15 cellular contexts compared by ENCODE assay signal in genomic region chr11:34680918-34681554, GRCh38.
A peak's percentile ranks its signal among the peaks of the same experiment; 100 is the strongest.
DNase-seq lines count a peak whose midpoint lies in the region; ATAC-seq and TF ChIP-seq lines count a peak whose summit lies in the region.
"Had no signal": no experiment of that assay in that cellular context is flagged by ENCODE, and none has a peak within 500 bp of the region (broad histone marks: within the 10 kb centered on the region; RNA-seq: fewer than 3 reads in every experiment).

No MANE protein-coding gene starts in this region.

- H3K27me3 Mint-ChIP-seq in GM23338 (ENCODE audit: insufficient read depth, low read depth, poor library complexity) = no peaks in the 10 kb centered on the region

- H3K79me1 ChIP-seq in neuronal stem cell (ENCODE audit: low read depth, low read length) = no peaks in the 10 kb centered on the region

- H3K9ac ChIP-seq in neuronal stem cell (ENCODE audit: low read depth, low read length, poor library complexity) = no peak overlapping the region

- H3K4me3 ChIP-seq in GM23338 (no peak overlapping the region), neuronal stem cell (ENCODE audit: low read length in 2 of 2) (no peak overlapping the region)
- H3K4me3 ChIP-seq: GM12878, vagina had no signal

- H4K8ac ChIP-seq in neuronal stem cell (ENCODE audit: low read depth, low read length) = no peak overlapping the region

- H3K4me1 ChIP-seq in GM23338 (ENCODE audit: insufficient read depth) = peaks cover 11% of the 10 kb centered on the region
- peaks cover 0 to 5% of the 10 kb centered on the region in 2 donors for H3K4me1 ChIP-seq in neuronal stem cell (ENCODE audit: control insufficient read depth in 2 of 2, insufficient read depth in 1 of 2, low read depth in 1 of 2, low read length in 2 of 2)
- H3K4me1 ChIP-seq: vagina had no signal

- no peak overlapping the region for H3K23ac ChIP-seq in neuronal stem cell (ENCODE audit: low read depth, low read length, poor library complexity)

- no CpG with 5 or more reads among the region's 5 CpGs for WGBS in neuronal stem cell (ENCODE audit: extremely low coverage in 2 of 2, insufficient read length in 2 of 2, insufficient replicate concordance in 1 of 2), 2 donors

- no peak overlapping the region for H4K91ac ChIP-seq in neuronal stem cell (ENCODE audit: low read depth, low read length, poor library complexity)

- H3K4me3 Mint-ChIP-seq in GM23338 = no peak overlapping the region
- H3K4me3 Mint-ChIP-seq: IgD-negative memory B cell had no signal

- H3K9me3 ChIP-seq in neuronal stem cell (replicated peaks in 1 of 2; ENCODE audit: control insufficient read depth in 2 of 2, insufficient read depth in 1 of 2, low read depth in 1 of 2, low read length in 2 of 2) = no peaks in the 10 kb centered on the region
- H3K9me3 ChIP-seq: vagina had no signal

- no peak overlapping the region for H2AK5ac ChIP-seq in neuronal stem cell (ENCODE audit: low read depth, low read length)

- no peak overlapping the region for H3K4ac ChIP-seq in neuronal stem cell (ENCODE audit: low read length)

- H2AFZ ChIP-seq in GM23338 (no peak overlapping the region), neuronal stem cell (ENCODE audit: low read length) (no peak overlapping the region)

- H2BK15ac ChIP-seq in neuronal stem cell (ENCODE audit: low read length) = no peak overlapping the region

- H3K9me3 Mint-ChIP-seq in GM23338 = no peaks in the 10 kb centered on the region
- H3K9me3 Mint-ChIP-seq: IgD-negative memory B cell had no signal

- TF ChIP-seq CTCF in GM23338 (conservative IDR thresholded peaks at IDR 0.05; ENCODE audit: low read depth in 2 of 2) = no peak

- no peaks in the 10 kb centered on the region; the same call in 1 of the 2 replicates for H3K9me2 ChIP-seq in GM23338 (ENCODE audit: insufficient read depth)

- H3K36me3 Mint-ChIP-seq in GM23338 (ENCODE audit: low read depth) = no peaks in the 10 kb centered on the region
- H3K36me3 Mint-ChIP-seq: IgD-negative memory B cell had no signal

- ATAC-seq in GM23338 = peak; percentile 79
- no peak for ATAC-seq in GM19395 (IDR thresholded peaks at IDR 0.05; ENCODE audit: unreplicated experiment)
- no peak for ATAC-seq in HG02981 (IDR thresholded peaks at IDR 0.05; ENCODE audit: unreplicated experiment)
- no peak for ATAC-seq in HG03025 (IDR thresholded peaks at IDR 0.05; ENCODE audit: low FRiP score, unreplicated experiment)
- ATAC-seq: GM12878 had no signal

- H3K36me3 ChIP-seq in GM23338 (ENCODE audit: insufficient read depth) (no peaks in the 10 kb centered on the region), neuronal stem cell (replicated peaks in 1 of 2; ENCODE audit: control insufficient read depth in 2 of 2, insufficient read depth in 2 of 2, low read length in 2 of 2) (peaks cover 0 to 1% of the 10 kb centered on the region in 2 donors)
- H3K36me3 ChIP-seq: vagina had no signal

- H4K20me1 ChIP-seq in GM23338 (replicated peaks; ENCODE audit: insufficient read depth) = no peaks in the 10 kb centered on the region

- H2BK12ac ChIP-seq in neuronal stem cell (ENCODE audit: low read length) = no peak overlapping the region

- no peak overlapping the region for H3K18ac ChIP-seq in neuronal stem cell (ENCODE audit: low read length)

- DNase-seq in GM23338 (ENCODE audit: low spot score) (peak; percentile 16), NCI-H526 (lab: John Stamatoyannopoulos, UW) (peak; percentile 61 to 77), epithelial cell of prostate (ENCODE audit: low read depth, low spot score) (peak; percentile 63), renal cortical epithelial cell (ENCODE audit: low read depth) (peak; percentile 97), neuronal stem cell (ENCODE audit: low spot score) (no peak)
- DNase-seq: activated CD8-positive, alpha-beta memory T cell treated with anti-CD3 and anti-CD28 coated beads for 24 hours; H7; SHP77 treated with DMSO at 0.1 percent for 48 hours; stimulated activated CD4-positive, alpha-beta T cell treated with anti-CD3 and anti-CD28 coated beads, Interleukin-4, amount 100 ng/mL, for 1 hour had no signal

- H3K14ac ChIP-seq in neuronal stem cell (ENCODE audit: low read length) = no peak overlapping the region

- no peaks in the 10 kb centered on the region for H3F3A ChIP-seq in GM23338 (replicated peaks; ENCODE audit: low read depth)

- H3K27me3 ChIP-seq in GM23338 (ENCODE audit: insufficient read depth) (no peaks in the 10 kb centered on the region), neuronal stem cell (ENCODE audit: control insufficient read depth in 3 of 3, insufficient read depth in 3 of 3, low read depth in 1 of 3, low read length in 3 of 3) (no peaks in the 10 kb centered on the region)
- H3K27me3 ChIP-seq: vagina had no signal

- H3K27ac ChIP-seq in GM23338 (ENCODE audit: low read depth) (no peak overlapping the region), epithelial cell of prostate (peak overlapping the region; percentile 71), neuronal stem cell (replicated peaks; ENCODE audit: low read length) (no peak overlapping the region)
- H3K27ac ChIP-seq: vagina had no signal

- H2BK120ac ChIP-seq in neuronal stem cell (ENCODE audit: low read depth, low read length) = no peak overlapping the region

- H3K27ac Mint-ChIP-seq in GM23338 = no peak overlapping the region
- H3K27ac Mint-ChIP-seq: IgD-negative memory B cell had no signal

- H3K79me2 ChIP-seq in GM23338 (replicated peaks; ENCODE audit: insufficient read depth) = no peaks in the 10 kb centered on the region

- H2BK5ac ChIP-seq in neuronal stem cell (ENCODE audit: low read length) = no peak overlapping the region

- peaks cover 17% of the 10 kb centered on the region for H3K4me1 Mint-ChIP-seq in GM23338
- H3K4me1 Mint-ChIP-seq: IgD-negative memory B cell had no signal

- H3K4me2 ChIP-seq in GM23338 (no peak overlapping the region), neuronal stem cell (ENCODE audit: insufficient read depth, low read length, poor library complexity, severe bottlenecking) (no peak overlapping the region)

TF ChIP-seq in GM23338, 12 proteins besides CTCF, POLR2A, EP300 and RAD21:
- 0 out of 2 replicates have a peak, but pooled peaks have one; percentile 36 for TF ChIP-seq ZNF462 (CRISPR knock-in tag; IDR thresholded peaks at IDR 0.05)
- no peak for TF ChIP-seq EZH2 (IDR thresholded peaks at IDR 0.05; ENCODE audit: low read depth, unreplicated experiment)
